22 cellular contexts compared by ENCODE assay signal in genomic region chr5:114070093-114070722, GRCh38.
A peak's percentile ranks its signal among the peaks of the same experiment; 100 is the strongest.
DNase-seq lines count a peak whose midpoint lies in the region; ATAC-seq and TF ChIP-seq lines count a peak whose summit lies in the region.
"Had no signal": no experiment of that assay in that cellular context is flagged by ENCODE, and none has a peak within 500 bp of the region (broad histone marks: within the 10 kb centered on the region; RNA-seq: fewer than 3 reads in every experiment).

No MANE protein-coding gene starts in this region.

- H2BK5ac ChIP-seq in H9 (ENCODE audit: insufficient read length, low read length) = no peak overlapping the region

- H2AK5ac ChIP-seq in H9 (ENCODE audit: insufficient read length, low read length) = no peak overlapping the region

- no peak overlapping the region for H2BK20ac ChIP-seq in H9 (ENCODE audit: low read depth, low read length, poor library complexity, severe bottlenecking)

- H2AFZ ChIP-seq in GM23338 (no peak overlapping the region), H9 (ENCODE audit: low read length) (no peak overlapping the region)

- H3K18ac ChIP-seq in H9 (ENCODE audit: insufficient read length, low read depth, low read length) = no peak overlapping the region

- H3K4me3 Mint-ChIP-seq in GM23338 = no peak overlapping the region
- H3K4me3 Mint-ChIP-seq in H9 = no peak overlapping the region
- H3K4me3 Mint-ChIP-seq: CD14-positive monocyte; CD4-positive, alpha-beta T cell; CD8-positive, alpha-beta memory T cell had no signal

- ATAC-seq in GM23338 (peak; percentile 60), GM19463 (IDR thresholded peaks at IDR 0.05; ENCODE audit: unreplicated experiment) (no peak)
- ATAC-seq: A549, GM12878, HCT116 had no signal

- no peaks in the 10 kb centered on the region for H3K36me3 ChIP-seq in GM23338 (ENCODE audit: insufficient read depth)
- no peaks in the 10 kb centered on the region for H3K36me3 ChIP-seq in esophagus muscularis mucosa
- H3K36me3 ChIP-seq: BE2C; BLaER1 treated with 17β-estradiol and CSF1 and Interleukin-3, amounts not matched to agents 10 nM and 100 nM had no signal

- no peaks in the 10 kb centered on the region for H3K27me3 ChIP-seq in GM23338 (ENCODE audit: insufficient read depth)
- H3K27me3 ChIP-seq in H9 (ENCODE audit: insufficient read depth, low read length) = no peaks in the 10 kb centered on the region
- no peaks in the 10 kb centered on the region for H3K27me3 ChIP-seq in esophagus muscularis mucosa
- H3K27me3 ChIP-seq: BE2C; BLaER1 treated with 17β-estradiol and CSF1 and Interleukin-3, amounts not matched to agents 10 nM and 100 nM had no signal

- H3K79me1 ChIP-seq in H9 (ENCODE audit: insufficient read depth, low read depth, low read length, poor library complexity, severe bottlenecking) = no peaks in the 10 kb centered on the region

- H4K5ac ChIP-seq in H9 (ENCODE audit: insufficient read length, low read depth, low read length) = no peak overlapping the region

- no peak overlapping the region for H4K8ac ChIP-seq in H9 (replicated peaks; ENCODE audit: insufficient read length, low read depth, low read length)

- H2BK15ac ChIP-seq in H9 (ENCODE audit: low read depth, low read length) = no peak overlapping the region

- H3K27ac ChIP-seq in GM23338 (ENCODE audit: low read depth) (no peak overlapping the region), H9 (ENCODE audit: insufficient read length, low read depth, low read length) (no peak overlapping the region), esophagus muscularis mucosa (replicated peaks in 1 of 4) (no peak overlapping the region)
- H3K27ac ChIP-seq: A549; BLaER1 treated with 17β-estradiol and CSF1 and Interleukin-3, amounts not matched to agents 10 nM and 100 nM had no signal

- H4K20me1 ChIP-seq in GM23338 (replicated peaks; ENCODE audit: insufficient read depth) (no peaks in the 10 kb centered on the region), H9 (ENCODE audit: control insufficient read depth, insufficient read depth, insufficient read length) (no peaks in the 10 kb centered on the region)
- H4K20me1 ChIP-seq: BLaER1 treated with 17β-estradiol and CSF1 and Interleukin-3, amounts not matched to agents 10 nM and 100 nM had no signal

- WGBS in H9 (ENCODE audit: extremely low coverage, insufficient read length, low lambda C conversion rate) = no CpG with 5 or more reads among the region's 7 CpGs
- WGBS in esophagus muscularis mucosa = 78% methylated on average over 7 of the region's 7 CpGs

- H3K14ac ChIP-seq in H9 (ENCODE audit: insufficient read depth, low read length) = no peak overlapping the region

- H3K9me3 Mint-ChIP-seq in GM23338 = no peaks in the 10 kb centered on the region
- no peaks in the 10 kb centered on the region for H3K9me3 Mint-ChIP-seq in H9

- H3K4me2 ChIP-seq in GM23338 = no peak overlapping the region
- no peak overlapping the region for H3K4me2 ChIP-seq in H9 (ENCODE audit: insufficient read depth, insufficient read length, low read length)
- H3K4me2 ChIP-seq: A549; BLaER1 treated with 17β-estradiol and CSF1 and Interleukin-3, amounts not matched to agents 10 nM and 100 nM had no signal

- DNase-seq in GM23338 (ENCODE audit: low spot score) (no peak), H9 (no peak), esophagus muscularis mucosa (ENCODE audit: extremely low spot score) (peak; percentile 75), SHP77 treated with DMSO at 0.1 percent for 48 hours (lab: John Stamatoyannopoulos, UW) (no peak)
- no peak for DNase-seq in NK-92 treated with Interleukin-12 subunit alpha and Interleukin-12 subunit beta, amount 100 ng/mL, for 24 hours (lab: John Stamatoyannopoulos, UW)
- DNase-seq: 8988T; ACHN; AML-193; BE2C; CD4-positive, alpha-beta T cell; CD8-positive, alpha-beta memory T cell; DMS 273 treated with DMSO at 0.1 percent for 48 hours; DMS79; EL; GDM1; GOT3 had no signal

- H3K27me3 Mint-ChIP-seq in GM23338 (ENCODE audit: insufficient read depth, low read depth, poor library complexity) = peaks cover 3% of the 10 kb centered on the region
- H3K27me3 Mint-ChIP-seq in H9 (ENCODE audit: low read depth) = no peaks in the 10 kb centered on the region
- H3K27me3 Mint-ChIP-seq: CD4-positive, alpha-beta T cell; CD8-positive, alpha-beta memory T cell had no signal

- H3K23me2 ChIP-seq in H9 (ENCODE audit: insufficient read length, low read depth, low read length, poor library complexity, severe bottlenecking) = no peaks in the 10 kb centered on the region

- H3K23ac ChIP-seq in H9 (ENCODE audit: insufficient read length, low read depth, low read length) = no peak overlapping the region

- H3F3A ChIP-seq in GM23338 (replicated peaks; ENCODE audit: low read depth) = no peaks in the 10 kb centered on the region

- H2BK120ac ChIP-seq in H9 (ENCODE audit: low read depth, low read length, poor library complexity, severe bottlenecking) = no peak overlapping the region

- H3K4me1 Mint-ChIP-seq in GM23338 (peaks cover 12% of the 10 kb centered on the region), H9 (peaks cover 12 to 13% of the 10 kb centered on the region in 2 experiments)
- H3K4me1 Mint-ChIP-seq: CD14-positive monocyte; CD8-positive, alpha-beta memory T cell had no signal

- H2BK12ac ChIP-seq in H9 (ENCODE audit: insufficient read length, low read depth, low read length) = no peak overlapping the region

- intact Hi-C loops in esophagus muscularis mucosa (cut with DNase I) = no loop called here

- H3K9me3 ChIP-seq in H9 (ENCODE audit: control insufficient read depth, low read depth, low read length) (no peaks in the 10 kb centered on the region), esophagus muscularis mucosa (no peaks in the 10 kb centered on the region)
- H3K9me3 ChIP-seq: A549; BE2C; BLaER1 treated with 17β-estradiol and CSF1 and Interleukin-3, amounts not matched to agents 10 nM and 100 nM had no signal

- H3K4ac ChIP-seq in H9 (ENCODE audit: low read depth, low read length) = no peak overlapping the region

- no peak overlapping the region for H3K56ac ChIP-seq in H9 (ENCODE audit: insufficient read length, low read depth, low read length)

- H3K79me2 ChIP-seq in GM23338 (replicated peaks; ENCODE audit: insufficient read depth) (no peaks in the 10 kb centered on the region), H9 (ENCODE audit: insufficient read depth, low read length) (no peaks in the 10 kb centered on the region)

- H3K36me3 Mint-ChIP-seq in GM23338 (ENCODE audit: low read depth) (no peaks in the 10 kb centered on the region), H9 (ENCODE audit: insufficient read depth in 1 of 3, low read depth in 3 of 3) (no peaks in the 10 kb centered on the region)
- H3K36me3 Mint-ChIP-seq: CD14-positive monocyte; CD8-positive, alpha-beta memory T cell had no signal

- H3K9me2 ChIP-seq in GM23338 (ENCODE audit: insufficient read depth) = 0 out of 2 replicates have a peak, but pooled peaks cover 3% of the 10 kb centered on the region

- TF ChIP-seq CTCF in GM23338 (conservative IDR thresholded peaks at IDR 0.05; ENCODE audit: low read depth in 2 of 2) (no peak), H9 (conservative IDR thresholded peaks at IDR 0.05) (no peak), esophagus muscularis mucosa (IDR thresholded peaks at IDR 0.05) (no peak)

- no peak overlapping the region for H3K4me3 ChIP-seq in GM23338
- H3K4me3 ChIP-seq in esophagus muscularis mucosa = no peak overlapping the region
- H3K4me3 ChIP-seq: A549; BLaER1 treated with 17β-estradiol and CSF1 and Interleukin-3, amounts not matched to agents 10 nM and 100 nM; GM12878 had no signal

- no peak for TF ChIP-seq EP300 in esophagus muscularis mucosa (IDR thresholded peaks at IDR 0.05)

- no peak overlapping the region for H3T11ph ChIP-seq in H9 (ENCODE audit: low read length)

- H3K4me1 ChIP-seq in GM23338 (ENCODE audit: insufficient read depth) (peaks cover 11% of the 10 kb centered on the region), H9 (ENCODE audit: insufficient read depth, low read length) (no peaks in the 10 kb centered on the region), esophagus muscularis mucosa (peaks cover 0 to 9% (median 6%) of the 10 kb centered on the region in 4 donors)
- H3K4me1 ChIP-seq: A549, BE2C had no signal

- no peak overlapping the region for H4K91ac ChIP-seq in H9 (ENCODE audit: insufficient read length, low read depth, low read length)

- no peak overlapping the region for H3K9ac ChIP-seq in H9 (ENCODE audit: extremely low read depth, insufficient read length, low read length)
- H3K9ac ChIP-seq: BLaER1 treated with 17β-estradiol and CSF1 and Interleukin-3, amounts not matched to agents 10 nM and 100 nM had no signal

- TF ChIP-seq POLR2A in esophagus muscularis mucosa (IDR thresholded peaks at IDR 0.05; ENCODE audit: low read depth) = no peak

- H3K27ac Mint-ChIP-seq in GM23338 (no peak overlapping the region), H9 (peak overlapping the region in 2 of 3 experiments; percentile 15 to 44; a peak in 3 of 7 replicates)
- H3K27ac Mint-ChIP-seq: CD4-positive, alpha-beta T cell had no signal

TF ChIP-seq in GM23338, 12 proteins besides CTCF, POLR2A, EP300 and RAD21 (continues in another document):
- TF ChIP-seq JUNB (IDR thresholded peaks at IDR 0.05; ENCODE audit: unreplicated experiment) (no peak), ZNF114 (CRISPR knock-in tag; IDR thresholded peaks at IDR 0.05) (no peak), EZH2phosphoT487 (IDR thresholded peaks at IDR 0.05; ENCODE audit: unreplicated experiment) (no peak), POLR2AphosphoS5 (IDR thresholded peaks at IDR 0.05; ENCODE audit: low read depth) (no peak), STAT1 (IDR thresholded peaks at IDR 0.05; ENCODE audit: unreplicated experiment) (no peak), ETS1 (IDR thresholded peaks at IDR 0.05) (no peak), CREB1 (CRISPR knock-in tag; IDR thresholded peaks at IDR 0.05; ENCODE audit: low read depth) (no peak), EZH2 (IDR thresholded peaks at IDR 0.05; ENCODE audit: low read depth, unreplicated experiment) (no peak)
